ENCODE assay signal across 8 cellular contexts in genomic region chr3:124246949-124247348, GRCh38.
DNase-seq lines count a peak whose midpoint lies in the region; ATAC-seq and TF ChIP-seq lines count a peak whose summit lies in the region.

No MANE protein-coding gene starts in this region.

- no peak for ATAC-seq in stimulated activated naive CD8-positive, alpha-beta T cell treated with anti-CD3 and anti-CD28 coated beads, Interleukin-15, amount 100 ng/mL, for 72 hours
- ATAC-seq in HG03095 (IDR thresholded peaks at IDR 0.05; ENCODE audit: unreplicated experiment) = no peak

- H3K27me3 Mint-ChIP-seq in stimulated activated naive CD8-positive, alpha-beta T cell treated with anti-CD3 and anti-CD28 coated beads, Interleukin-15, amount 100 ng/mL, for 72 hours = peaks cover 40% of the 10 kb centered on the region

- no peaks in the 10 kb centered on the region for H3K27me3 ChIP-seq in HL-60 (ENCODE audit: insufficient read depth, poor library complexity, severe bottlenecking)

- H3K27ac ChIP-seq in HL-60 (replicated peaks) = no peak overlapping the region

- no peaks in the 10 kb centered on the region for H3K9me3 Mint-ChIP-seq in stimulated activated naive CD8-positive, alpha-beta T cell treated with anti-CD3 and anti-CD28 coated beads, Interleukin-15, amount 100 ng/mL, for 72 hours

- H3K4me1 Mint-ChIP-seq in stimulated activated naive CD8-positive, alpha-beta T cell treated with anti-CD3 and anti-CD28 coated beads, Interleukin-15, amount 100 ng/mL, for 72 hours = no peaks in the 10 kb centered on the region

- no peak overlapping the region for H3K4me3 Mint-ChIP-seq in stimulated activated naive CD8-positive, alpha-beta T cell treated with anti-CD3 and anti-CD28 coated beads, Interleukin-15, amount 100 ng/mL, for 72 hours

- H3K4me3 ChIP-seq in HL-60 (replicated peaks; ENCODE audit: insufficient read depth, low read length) = no peak overlapping the region

- TF ChIP-seq CTCF in HL-60 (IDR thresholded peaks at IDR 0.05; ENCODE audit: insufficient read depth, low read length) = peak; percentile 16

- H3K27ac Mint-ChIP-seq in stimulated activated naive CD8-positive, alpha-beta T cell treated with anti-CD3 and anti-CD28 coated beads, Interleukin-15, amount 100 ng/mL, for 72 hours = no peak overlapping the region

- DNase-seq in Ammon's horn (ENCODE audit: low spot score) (peak; percentile 41), HL-60 (ENCODE audit: low read depth in 1 of 2, low spot score in 1 of 2) (peak in 1 of 2 experiments; percentile 11), RPMI7951 (ENCODE audit: low read depth) (peak; percentile 26), iPS-NIHi7 (ENCODE audit: extremely low spot score) (peak; percentile 54), NCI-H774 (lab: John Stamatoyannopoulos, UW) (no peak), hypothalamus (lab: John Stamatoyannopoulos, UW) (no peak)
- DNase-seq in stimulated activated naive CD8-positive, alpha-beta T cell treated with anti-CD3 and anti-CD28 coated beads, Interleukin-15, amount 100 ng/mL, for 72 hours = no peak

Comparison
In these comparisons a context has a peak if more than half of its experiments do, and no peak if none do; other contexts are left out.
1. DNase-seq: peak in Ammon's horn (single experiment), RPMI7951 (single experiment) and iPS-NIHi7 (single experiment); none in stimulated activated naive CD8-positive, alpha-beta T cell treated with anti-CD3 and anti-CD28 coated beads, Interleukin-15, amount 100 ng/mL, for 72 hours (0 of 2), NCI-H774 (single experiment) and hypothalamus (0 of 51).